ENCODE assay signal across 1 cellular context in genomic region chr4:141635726-141636076, GRCh38.
TF ChIP-seq lines count a peak whose summit lies in the region.

No MANE protein-coding gene starts in this region.

TF ChIP-seq in GM23338, 12 proteins besides CTCF, POLR2A, EP300 and RAD21 (continued from another document):
- TF ChIP-seq, protein P1, sequence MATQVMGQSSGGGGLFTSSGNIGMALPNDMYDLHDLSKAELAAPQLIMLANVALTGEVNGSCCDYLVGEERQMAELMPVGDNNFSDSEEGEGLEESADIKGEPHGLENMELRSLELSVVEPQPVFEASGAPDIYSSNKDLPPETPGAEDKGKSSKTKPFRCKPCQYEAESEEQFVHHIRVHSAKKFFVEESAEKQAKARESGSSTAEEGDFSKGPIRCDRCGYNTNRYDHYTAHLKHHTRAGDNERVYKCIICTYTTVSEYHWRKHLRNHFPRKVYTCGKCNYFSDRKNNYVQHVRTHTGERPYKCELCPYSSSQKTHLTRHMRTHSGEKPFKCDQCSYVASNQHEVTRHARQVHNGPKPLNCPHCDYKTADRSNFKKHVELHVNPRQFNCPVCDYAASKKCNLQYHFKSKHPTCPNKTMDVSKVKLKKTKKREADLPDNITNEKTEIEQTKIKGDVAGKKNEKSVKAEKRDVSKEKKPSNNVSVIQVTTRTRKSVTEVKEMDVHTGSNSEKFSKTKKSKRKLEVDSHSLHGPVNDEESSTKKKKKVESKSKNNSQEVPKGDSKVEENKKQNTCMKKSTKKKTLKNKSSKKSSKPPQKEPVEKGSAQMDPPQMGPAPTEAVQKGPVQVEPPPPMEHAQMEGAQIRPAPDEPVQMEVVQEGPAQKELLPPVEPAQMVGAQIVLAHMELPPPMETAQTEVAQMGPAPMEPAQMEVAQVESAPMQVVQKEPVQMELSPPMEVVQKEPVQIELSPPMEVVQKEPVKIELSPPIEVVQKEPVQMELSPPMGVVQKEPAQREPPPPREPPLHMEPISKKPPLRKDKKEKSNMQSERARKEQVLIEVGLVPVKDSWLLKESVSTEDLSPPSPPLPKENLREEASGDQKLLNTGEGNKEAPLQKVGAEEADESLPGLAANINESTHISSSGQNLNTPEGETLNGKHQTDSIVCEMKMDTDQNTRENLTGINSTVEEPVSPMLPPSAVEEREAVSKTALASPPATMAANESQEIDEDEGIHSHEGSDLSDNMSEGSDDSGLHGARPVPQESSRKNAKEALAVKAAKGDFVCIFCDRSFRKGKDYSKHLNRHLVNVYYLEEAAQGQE (IDR thresholded peaks at IDR 0.05; ENCODE audit: unreplicated experiment), result no peak
- no peak for TF ChIP-seq ETS1 (IDR thresholded peaks at IDR 0.05)
